In the genomic region with DNA sequence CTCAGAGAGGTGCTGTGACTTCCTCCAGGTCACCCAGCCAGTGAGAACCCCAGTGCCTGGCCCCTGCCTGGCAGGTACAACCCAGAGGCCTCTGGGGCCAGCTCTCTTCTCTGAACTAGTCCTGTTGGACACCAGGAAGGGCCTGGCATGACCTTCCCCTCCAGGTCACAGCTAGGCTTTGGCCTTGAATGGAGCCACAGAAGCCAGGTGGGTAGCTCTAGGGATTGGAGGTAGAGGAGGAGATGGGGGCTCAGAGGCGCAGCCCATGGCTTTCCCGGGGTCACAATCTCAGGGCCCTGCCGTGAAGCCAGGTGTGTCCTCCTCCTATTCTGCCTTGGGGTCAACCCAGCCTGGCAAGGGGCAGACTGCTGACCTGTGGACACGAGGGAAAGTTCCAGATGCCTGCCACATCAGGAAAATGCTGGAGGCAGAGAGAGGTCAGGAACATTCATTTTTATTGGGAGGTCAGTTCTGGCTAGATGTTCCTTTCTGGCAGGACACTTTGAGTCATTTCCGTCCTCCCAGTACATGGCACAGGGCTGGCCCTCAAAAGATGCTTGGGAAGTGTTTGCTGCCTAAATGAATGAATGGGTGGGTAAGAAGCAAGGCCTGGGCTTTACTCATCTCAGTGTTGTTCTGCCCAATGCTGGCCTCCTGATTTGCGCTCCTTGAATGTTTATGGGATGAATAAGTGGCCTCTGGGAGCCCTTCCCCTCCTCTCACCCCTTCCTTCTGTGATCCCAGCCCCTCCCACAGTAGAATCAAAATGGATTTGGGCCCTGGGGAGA, we compare ENCODE assay signal across 13 cellular contexts. TPM values are rescaled to one million over a fixed set of nuclear protein-coding genes. Genes with fewer than 3 reads are reported as not detected.
DNase-seq lines count a peak whose midpoint lies in the region; ATAC-seq and TF ChIP-seq lines count a peak whose summit lies in the region.
"Had no signal": no experiment of that assay in that cellular context is flagged by ENCODE, and none has a peak within 500 bp of the region (broad histone marks: within the 10 kb centered on the region; RNA-seq: fewer than 3 reads in every experiment).

No MANE protein-coding gene starts in this region.

- no peak for ATAC-seq in GM18873 (IDR thresholded peaks at IDR 0.05; ENCODE audit: low FRiP score, unreplicated experiment)
- ATAC-seq in GM23338, result no peak
- ATAC-seq in GM18511 (IDR thresholded peaks at IDR 0.05; ENCODE audit: unreplicated experiment), result no peak
- ATAC-seq: activated T-helper 17 cell treated with anti-CD3 and anti-CD28 coated beads, Interleukin-2, amount 50 U/mL, for 72 hours; stimulated activated effector memory CD8-positive, alpha-beta T cell treated with anti-CD3 and anti-CD28 coated beads, Interleukin-12 subunit alpha, Interleukin-12 subunit beta, amount 100 ng/mL, for 72 hours had no signal

- H3K4ac ChIP-seq in mesendoderm (ENCODE audit: low read depth, low read length), result peak overlapping the region; percentile 1

- TF ChIP-seq CTCF in GM23338 (conservative IDR thresholded peaks at IDR 0.05; ENCODE audit: low read depth in 2 of 2) (no peak), progenitor cell of endocrine pancreas (IDR thresholded peaks at IDR 0.05; ENCODE audit: unreplicated experiment) (no peak)

- H3K4me1 ChIP-seq in mesendoderm (ENCODE audit: control insufficient read depth, low read depth, low read length) (peaks cover 49% of the 10 kb centered on the region), GM23338 (ENCODE audit: insufficient read depth) (peaks cover 19% of the 10 kb centered on the region)

- WGBS in mesendoderm (ENCODE audit: extremely low coverage, insufficient coverage, low lambda C conversion rate), result no CpG with 5 or more reads among the region's 6 CpGs

- H3K79me1 ChIP-seq in mesendoderm (ENCODE audit: low read length), result peaks cover 7% of the 10 kb centered on the region

- H3K56ac ChIP-seq in mesendoderm (ENCODE audit: low read length), result peak overlapping the region; percentile 67

- H3K4me2 ChIP-seq in mesendoderm (ENCODE audit: low read length) (no peak overlapping the region), GM23338 (no peak overlapping the region)

- H2AK5ac ChIP-seq in mesendoderm (ENCODE audit: low read length), result peak overlapping the region; percentile 3

- H2BK120ac ChIP-seq in mesendoderm (ENCODE audit: low read depth, low read length), result no peak overlapping the region

- peak overlapping the region; percentile 47 for H3K27ac ChIP-seq in mesendoderm (ENCODE audit: low read depth, low read length)
- H3K27ac ChIP-seq in GM23338 (ENCODE audit: low read depth), result no peak overlapping the region

- no peaks in the 10 kb centered on the region for H3K9me3 Mint-ChIP-seq in GM23338
- H3K9me3 Mint-ChIP-seq in progenitor cell of endocrine pancreas (ENCODE audit: low read depth), result no peaks in the 10 kb centered on the region
- H3K9me3 Mint-ChIP-seq: activated T-helper 17 cell treated with anti-CD3 and anti-CD28 coated beads, Interleukin-2, amount 50 U/mL, for 72 hours; CD4-positive, alpha-beta T cell; stimulated activated effector memory CD8-positive, alpha-beta T cell treated with anti-CD3 and anti-CD28 coated beads, Interleukin-12 subunit alpha, Interleukin-12 subunit beta, amount 100 ng/mL, for 72 hours had no signal

- H3K27me3 Mint-ChIP-seq in GM23338 (ENCODE audit: insufficient read depth, low read depth, poor library complexity), result peaks cover 28% of the 10 kb centered on the region
- H3K27me3 Mint-ChIP-seq in progenitor cell of endocrine pancreas, result peaks cover 23% of the 10 kb centered on the region

- H3K23ac ChIP-seq in mesendoderm (ENCODE audit: low read length), result peak overlapping the region; percentile 72

- H2BK15ac ChIP-seq in mesendoderm (replicated peaks; ENCODE audit: low read depth), result no peak overlapping the region

- H3K18ac ChIP-seq in mesendoderm (ENCODE audit: low read length), result peak overlapping the region; percentile 31

- H3K4me1 Mint-ChIP-seq in GM23338 (peaks cover 48% of the 10 kb centered on the region), progenitor cell of endocrine pancreas (ENCODE audit: low read depth) (peaks cover 31% of the 10 kb centered on the region)
- H3K4me1 Mint-ChIP-seq: activated T-helper 17 cell treated with anti-CD3 and anti-CD28 coated beads, Interleukin-2, amount 50 U/mL, for 72 hours had no signal

- H3K4me3 Mint-ChIP-seq in GM23338 (no peak overlapping the region), progenitor cell of endocrine pancreas (ENCODE audit: low read depth) (no peak overlapping the region)
- H3K4me3 Mint-ChIP-seq: activated T-helper 17 cell treated with anti-CD3 and anti-CD28 coated beads, Interleukin-2, amount 50 U/mL, for 72 hours; CD4-positive, alpha-beta T cell; stimulated activated effector memory CD8-positive, alpha-beta T cell treated with anti-CD3 and anti-CD28 coated beads, Interleukin-12 subunit alpha, Interleukin-12 subunit beta, amount 100 ng/mL, for 72 hours had no signal

- H4K20me1 ChIP-seq in GM23338 (replicated peaks; ENCODE audit: insufficient read depth), result peaks cover 6% of the 10 kb centered on the region

- no peak overlapping the region for H4K5ac ChIP-seq in mesendoderm (ENCODE audit: low read length)

- no peak overlapping the region for H2AFZ ChIP-seq in GM23338

- H3K27ac Mint-ChIP-seq in GM23338 (no peak overlapping the region), progenitor cell of endocrine pancreas (no peak overlapping the region)
- H3K27ac Mint-ChIP-seq: activated T-helper 17 cell treated with anti-CD3 and anti-CD28 coated beads, Interleukin-2, amount 50 U/mL, for 72 hours; CD4-positive, alpha-beta T cell; stimulated activated effector memory CD8-positive, alpha-beta T cell treated with anti-CD3 and anti-CD28 coated beads, Interleukin-12 subunit alpha, Interleukin-12 subunit beta, amount 100 ng/mL, for 72 hours had no signal

- H3K27me3 ChIP-seq in mesendoderm (ENCODE audit: insufficient read depth, low read length, poor library complexity), result no peaks in the 10 kb centered on the region
- no peaks in the 10 kb centered on the region for H3K27me3 ChIP-seq in GM23338 (ENCODE audit: insufficient read depth)

- peak; percentile 21 for DNase-seq in A172 (ENCODE audit: low spot score)
- DNase-seq in GM04503 (ENCODE audit: low read depth), result peak; percentile 27
- DNase-seq in ecto neural progenitor cell (ENCODE audit: low spot score), result peak; percentile 42
- DNase-seq in mesendoderm, result no peak
- no peak for DNase-seq in GM23338 (ENCODE audit: low spot score)
- DNase-seq in progenitor cell of endocrine pancreas (ENCODE audit: low spot score, unreplicated experiment), result no peak
- DNase-seq: NCI-H1436 treated with DMSO at 0.1 percent for 48 hours, NCI-H748 treated with DMSO at 0.1 percent for 48 hours had no signal

- no peaks in the 10 kb centered on the region for H3K79me2 ChIP-seq in mesendoderm (ENCODE audit: control insufficient read depth, insufficient read depth, low read length)
- no peaks in the 10 kb centered on the region for H3K79me2 ChIP-seq in GM23338 (replicated peaks; ENCODE audit: insufficient read depth)

- peak overlapping the region; percentile 54 for H3K9ac ChIP-seq in mesendoderm (ENCODE audit: low read length)

- H3K9me2 ChIP-seq in GM23338 (ENCODE audit: insufficient read depth), result no peaks in the 10 kb centered on the region

- no peak overlapping the region for H4K8ac ChIP-seq in mesendoderm (ENCODE audit: low read depth, low read length)

- H3K36me3 ChIP-seq in mesendoderm (ENCODE audit: control insufficient read depth, insufficient read depth, low read length) (no peaks in the 10 kb centered on the region), GM23338 (ENCODE audit: insufficient read depth) (no peaks in the 10 kb centered on the region)

- H3F3A ChIP-seq in GM23338 (replicated peaks; ENCODE audit: low read depth), result no peaks in the 10 kb centered on the region

- H3K4me3 ChIP-seq in mesendoderm (ENCODE audit: low read length) (no peak overlapping the region), GM23338 (no peak overlapping the region)

- peak overlapping the region; percentile 37 for H2BK5ac ChIP-seq in mesendoderm (ENCODE audit: low read length)

- H3K36me3 Mint-ChIP-seq in GM23338 (ENCODE audit: low read depth), result no peaks in the 10 kb centered on the region
- no peaks in the 10 kb centered on the region for H3K36me3 Mint-ChIP-seq in progenitor cell of endocrine pancreas (ENCODE audit: insufficient read depth)
- H3K36me3 Mint-ChIP-seq: stimulated activated effector memory CD8-positive, alpha-beta T cell treated with anti-CD3 and anti-CD28 coated beads, Interleukin-12 subunit alpha, Interleukin-12 subunit beta, amount 100 ng/mL, for 72 hours had no signal

TF ChIP-seq in GM23338, 12 proteins besides CTCF, POLR2A, EP300 and RAD21 (continues in another document):
- no peak for TF ChIP-seq EZH2 (IDR thresholded peaks at IDR 0.05; ENCODE audit: low read depth, unreplicated experiment)

RNA-seq across cellular contexts. Expression of a gene that starts 25.4 kb away (rescaled TPM):
- 3.7 and 4.2 TPM in 2 replicates for total RNA-seq in A172 (2014; rRNA removed; shearing (Covaris generic))
- polyA plus RNA-seq in mesendoderm (2013, experiment 1 of 2), result 5.4 TPM
- 4.8 TPM for polyA plus RNA-seq in mesendoderm (2013, experiment 2 of 2)
- total RNA-seq in GM23338 (2014; rRNA removed; shearing (Covaris generic)), result 2.1 and 3.6 TPM in 2 replicates
- polyA plus RNA-seq in GM23338 (2016; fragmentation: Nextera tagmentation; extraction: Ambion mirVana), result 0.78 and 0.85 TPM in 2 replicates
- 11.6 and 12.7 TPM in 2 replicates for total RNA-seq in progenitor cell of endocrine pancreas

Comparison
In these comparisons a context has a peak if more than half of its experiments do, and no peak if none do; other contexts are left out.
1. DNase-seq: peak in A172 (single experiment), GM04503 (single experiment) and ecto neural progenitor cell (single experiment); none in mesendoderm (single experiment), GM23338 (single experiment) and progenitor cell of endocrine pancreas (single experiment).